ENCODE assay signal across 1 cellular context in the genomic region with DNA sequence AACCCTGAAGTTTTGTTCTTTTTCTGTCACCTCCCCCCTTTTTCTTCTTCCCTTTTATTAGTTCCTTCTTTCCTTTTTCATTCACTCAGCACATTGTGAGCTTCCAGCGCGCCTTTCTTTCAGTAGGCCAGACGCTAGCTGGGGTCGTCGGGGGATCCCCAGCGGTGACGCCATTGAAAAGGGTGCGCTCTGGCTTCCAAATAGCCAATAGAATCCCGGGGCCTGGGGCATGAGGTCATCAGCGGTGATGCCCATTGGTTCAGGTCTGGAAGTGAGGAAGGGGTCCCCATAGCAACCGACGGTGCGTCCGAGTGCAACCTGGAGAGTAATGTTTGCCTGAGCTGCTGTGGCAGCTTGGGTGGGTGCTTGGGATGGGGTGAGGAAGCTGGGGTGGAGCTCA.
A peak's percentile ranks its signal among the peaks of the same experiment; 100 is the strongest.
TF ChIP-seq lines count a peak whose summit lies in the region.

No MANE protein-coding gene starts in this region.

TF ChIP-seq in HepG2, 621 proteins besides CTCF, POLR2A, EP300 and RAD21:
- TF ChIP-seq, protein P1, sequence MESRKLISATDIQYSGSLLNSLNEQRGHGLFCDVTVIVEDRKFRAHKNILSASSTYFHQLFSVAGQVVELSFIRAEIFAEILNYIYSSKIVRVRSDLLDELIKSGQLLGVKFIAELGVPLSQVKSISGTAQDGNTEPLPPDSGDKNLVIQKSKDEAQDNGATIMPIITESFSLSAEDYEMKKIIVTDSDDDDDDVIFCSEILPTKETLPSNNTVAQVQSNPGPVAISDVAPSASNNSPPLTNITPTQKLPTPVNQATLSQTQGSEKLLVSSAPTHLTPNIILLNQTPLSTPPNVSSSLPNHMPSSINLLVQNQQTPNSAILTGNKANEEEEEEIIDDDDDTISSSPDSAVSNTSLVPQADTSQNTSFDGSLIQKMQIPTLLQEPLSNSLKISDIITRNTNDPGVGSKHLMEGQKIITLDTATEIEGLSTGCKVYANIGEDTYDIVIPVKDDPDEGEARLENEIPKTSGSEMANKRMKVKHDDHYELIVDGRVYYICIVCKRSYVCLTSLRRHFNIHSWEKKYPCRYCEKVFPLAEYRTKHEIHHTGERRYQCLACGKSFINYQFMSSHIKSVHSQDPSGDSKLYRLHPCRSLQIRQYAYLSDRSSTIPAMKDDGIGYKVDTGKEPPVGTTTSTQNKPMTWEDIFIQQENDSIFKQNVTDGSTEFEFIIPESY (CRISPR knock-in tag; IDR thresholded peaks at IDR 0.05), result no peak
- no peak for TF ChIP-seq SMAD3 (CRISPR knock-in tag; IDR thresholded peaks at IDR 0.05)
- TF ChIP-seq, protein P2, sequence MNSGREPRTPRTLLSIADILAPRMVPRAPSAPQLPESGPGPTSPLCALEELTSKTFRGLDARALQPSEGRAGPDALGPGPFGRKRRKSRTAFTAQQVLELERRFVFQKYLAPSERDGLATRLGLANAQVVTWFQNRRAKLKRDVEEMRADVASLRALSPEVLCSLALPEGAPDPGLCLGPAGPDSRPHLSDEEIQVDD (CRISPR knock-in tag; IDR thresholded peaks at IDR 0.05; ENCODE audit: borderline replicate concordance), result no peak
- 0 out of 2 replicates have a peak, but pooled peaks have one; percentile 32 for TF ChIP-seq NFYB (CRISPR knock-in tag; IDR thresholded peaks at IDR 0.05)
- TF ChIP-seq, protein P3, sequence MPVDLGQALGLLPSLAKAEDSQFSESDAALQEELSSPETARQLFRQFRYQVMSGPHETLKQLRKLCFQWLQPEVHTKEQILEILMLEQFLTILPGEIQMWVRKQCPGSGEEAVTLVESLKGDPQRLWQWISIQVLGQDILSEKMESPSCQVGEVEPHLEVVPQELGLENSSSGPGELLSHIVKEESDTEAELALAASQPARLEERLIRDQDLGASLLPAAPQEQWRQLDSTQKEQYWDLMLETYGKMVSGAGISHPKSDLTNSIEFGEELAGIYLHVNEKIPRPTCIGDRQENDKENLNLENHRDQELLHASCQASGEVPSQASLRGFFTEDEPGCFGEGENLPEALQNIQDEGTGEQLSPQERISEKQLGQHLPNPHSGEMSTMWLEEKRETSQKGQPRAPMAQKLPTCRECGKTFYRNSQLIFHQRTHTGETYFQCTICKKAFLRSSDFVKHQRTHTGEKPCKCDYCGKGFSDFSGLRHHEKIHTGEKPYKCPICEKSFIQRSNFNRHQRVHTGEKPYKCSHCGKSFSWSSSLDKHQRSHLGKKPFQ (CRISPR knock-in tag; IDR thresholded peaks at IDR 0.05; ENCODE audit: insufficient replicate concordance), result no peak
- TF ChIP-seq, protein P4, sequence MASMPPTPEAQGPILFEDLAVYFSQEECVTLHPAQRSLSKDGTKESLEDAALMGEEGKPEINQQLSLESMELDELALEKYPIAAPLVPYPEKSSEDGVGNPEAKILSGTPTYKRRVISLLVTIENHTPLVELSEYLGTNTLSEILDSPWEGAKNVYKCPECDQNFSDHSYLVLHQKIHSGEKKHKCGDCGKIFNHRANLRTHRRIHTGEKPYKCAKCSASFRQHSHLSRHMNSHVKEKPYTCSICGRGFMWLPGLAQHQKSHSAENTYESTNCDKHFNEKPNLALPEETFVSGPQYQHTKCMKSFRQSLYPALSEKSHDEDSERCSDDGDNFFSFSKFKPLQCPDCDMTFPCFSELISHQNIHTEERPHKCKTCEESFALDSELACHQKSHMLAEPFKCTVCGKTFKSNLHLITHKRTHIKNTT (CRISPR knock-in tag; IDR thresholded peaks at IDR 0.05), result no peak
- TF ChIP-seq TBX2 (CRISPR knock-in tag; IDR thresholded peaks at IDR 0.05; ENCODE audit: borderline replicate concordance), result no peak
